1 cellular context compared by ENCODE assay signal in genomic region chr17:7714721-7715594, GRCh38.
TF ChIP-seq lines count a peak whose summit lies in the region.

No MANE protein-coding gene starts in this region.

TF ChIP-seq in GM23338, 12 proteins besides CTCF, POLR2A, EP300 and RAD21:
- no peak for TF ChIP-seq ZNF331 (CRISPR knock-in tag; IDR thresholded peaks at IDR 0.05; ENCODE audit: low read depth)
- TF ChIP-seq JUNB (IDR thresholded peaks at IDR 0.05; ENCODE audit: unreplicated experiment) = no peak
- no peak for TF ChIP-seq CREB1 (CRISPR knock-in tag; IDR thresholded peaks at IDR 0.05; ENCODE audit: low read depth)
- TF ChIP-seq REST (IDR thresholded peaks at IDR 0.05; ENCODE audit: unreplicated experiment) = no peak
- TF ChIP-seq ETS1 (IDR thresholded peaks at IDR 0.05) = no peak
- TF ChIP-seq NANOG (IDR thresholded peaks at IDR 0.05; ENCODE audit: borderline replicate concordance) = no peak
- TF ChIP-seq ZNF114 (CRISPR knock-in tag; IDR thresholded peaks at IDR 0.05) = no peak
- no peak for TF ChIP-seq EZH2phosphoT487 (IDR thresholded peaks at IDR 0.05; ENCODE audit: unreplicated experiment)
- TF ChIP-seq EZH2 (IDR thresholded peaks at IDR 0.05; ENCODE audit: low read depth, unreplicated experiment) = no peak
- no peak for TF ChIP-seq POLR2AphosphoS5 (IDR thresholded peaks at IDR 0.05; ENCODE audit: low read depth)
- no peak for TF ChIP-seq ZNF462 (CRISPR knock-in tag; IDR thresholded peaks at IDR 0.05)
TF ChIP-seq in GM23338: peak in this region for 0.
